ENCODE assay signal across 18 cellular contexts in the genomic region with DNA sequence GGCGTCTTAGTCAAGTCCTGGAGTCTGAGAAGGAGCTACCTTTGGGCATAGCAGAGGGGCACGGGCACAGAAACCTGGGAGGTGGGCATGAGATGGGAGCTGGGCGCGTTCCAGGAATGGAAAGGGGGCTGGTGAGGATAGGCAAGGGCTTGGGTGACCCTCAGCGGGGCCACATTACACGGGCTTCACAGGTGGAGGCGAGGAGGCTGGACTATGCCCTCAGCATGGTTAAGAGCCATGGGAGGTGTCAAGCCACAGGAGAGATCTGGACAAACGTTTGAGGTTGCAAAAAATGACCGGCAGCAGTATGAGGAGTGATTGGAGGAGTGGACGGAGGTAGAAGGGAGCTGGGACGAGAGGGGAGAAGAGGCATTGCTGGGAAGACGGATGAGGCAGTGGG. TPM values are rescaled to one million over a fixed set of nuclear protein-coding genes. Genes with fewer than 3 reads are reported as not detected.
"Had no signal": no experiment of that assay in that cellular context is flagged by ENCODE, and none has a peak within 500 bp of the region (broad histone marks: within the 10 kb centered on the region; RNA-seq: fewer than 3 reads in every experiment).

No MANE protein-coding gene starts in this region.

- H3K27ac Mint-ChIP-seq: activated CD4-positive, alpha-beta T cell treated with anti-CD3 and anti-CD28 coated beads for 36 hours; activated CD8-positive, alpha-beta T cell treated with anti-CD3 and anti-CD28 coated beads for 36 hours; activated naive CD8-positive, alpha-beta T cell treated with anti-CD3 and anti-CD28 coated beads, Interleukin-2, amount 10 ng/mL, durations not matched to agents 7 days and 5 days; activated T-cell treated with anti-CD3 and anti-CD28 coated beads, Interleukin-2, amount 50 U/mL, for 72 hours; stimulated activated naive B cell treated with anti-CD40 and anti-IgM and Interleukin-4, amounts not matched to agents 10 μg/mL and 1 μg/mL and 100 μg/mL, for 72 hours; T-cell had no signal

- H3K4me1 ChIP-seq: breast epithelium had no signal

- H3K36me3 Mint-ChIP-seq: activated naive CD8-positive, alpha-beta T cell treated with anti-CD3 and anti-CD28 coated beads, Interleukin-2, amount 10 ng/mL, durations not matched to agents 7 days and 5 days; stimulated activated naive B cell treated with anti-CD40 and anti-IgM and Interleukin-4, amounts not matched to agents 10 μg/mL and 1 μg/mL and 100 μg/mL, for 72 hours; T-cell had no signal

- H3K4me3 ChIP-seq: breast epithelium, left lung had no signal

- ATAC-seq: activated CD4-positive, alpha-beta T cell treated with anti-CD3 and anti-CD28 coated beads for 36 hours; activated CD8-positive, alpha-beta T cell treated with anti-CD3 and anti-CD28 coated beads for 36 hours; activated T-cell treated with anti-CD3 and anti-CD28 coated beads, Interleukin-2, amount 50 U/mL, for 72 hours; stimulated activated naive B cell treated with anti-CD40 and anti-IgM and Interleukin-4, amounts not matched to agents 10 μg/mL and 1 μg/mL and 100 μg/mL, for 72 hours; T-cell had no signal

- H3K4me1 Mint-ChIP-seq: activated CD4-positive, alpha-beta T cell treated with anti-CD3 and anti-CD28 coated beads for 36 hours; nephron; stimulated activated naive B cell treated with anti-CD40 and anti-IgM and Interleukin-4, amounts not matched to agents 10 μg/mL and 1 μg/mL and 100 μg/mL, for 72 hours; T-cell had no signal

- H3K27ac ChIP-seq: VCaP had no signal

- H3K27me3 ChIP-seq: breast epithelium, left lung had no signal

- H3K27me3 Mint-ChIP-seq: activated CD4-positive, alpha-beta T cell treated with anti-CD3 and anti-CD28 coated beads for 36 hours; activated CD8-positive, alpha-beta T cell treated with anti-CD3 and anti-CD28 coated beads for 36 hours; activated naive CD8-positive, alpha-beta T cell treated with anti-CD3 and anti-CD28 coated beads, Interleukin-2, amount 10 ng/mL, durations not matched to agents 7 days and 5 days; T-cell had no signal

- DNase-seq: activated CD4-positive, alpha-beta T cell treated with anti-CD3 and anti-CD28 coated beads for 36 hours; activated CD8-positive, alpha-beta memory T cell treated with anti-CD3 and anti-CD28 coated beads, Interleukin-2, amount 50 U/mL, for 4 hours; activated CD8-positive, alpha-beta T cell treated with anti-CD3 and anti-CD28 coated beads for 36 hours; activated gamma-delta T cell treated with Interleukin-2 at 50 U/mL for 16 hours; activated naive CD8-positive, alpha-beta T cell treated with anti-CD3 and anti-CD28 coated beads, Interleukin-2, amount 10 ng/mL, durations not matched to agents 7 days and 5 days; activated T-cell treated with anti-CD3 and anti-CD28 coated beads, Interleukin-2, amount 50 U/mL, for 72 hours; aorta; foreskin melanocyte; islet precursor cell; left lung; mesenchymal stem cell; posterior cingulate gyrus; stimulated activated CD4-positive, alpha-beta T cell treated with anti-CD3 and anti-CD28 coated beads, Interleukin-2, amount 100 ng/mL, for 24 hours; stimulated activated naive B cell treated with anti-CD40 and anti-IgM and Interleukin-4, amounts not matched to agents 10 μg/mL and 1 μg/mL and 100 μg/mL, for 72 hours; T-cell had no signal

- H3K4me3 Mint-ChIP-seq: activated CD4-positive, alpha-beta T cell treated with anti-CD3 and anti-CD28 coated beads for 36 hours; activated CD8-positive, alpha-beta T cell treated with anti-CD3 and anti-CD28 coated beads for 36 hours; activated naive CD8-positive, alpha-beta T cell treated with anti-CD3 and anti-CD28 coated beads, Interleukin-2, amount 10 ng/mL, durations not matched to agents 7 days and 5 days; activated T-cell treated with anti-CD3 and anti-CD28 coated beads, Interleukin-2, amount 50 U/mL, for 72 hours; nephron; stimulated activated naive B cell treated with anti-CD40 and anti-IgM and Interleukin-4, amounts not matched to agents 10 μg/mL and 1 μg/mL and 100 μg/mL, for 72 hours; T-cell had no signal

- H3K9me3 Mint-ChIP-seq: activated CD8-positive, alpha-beta T cell treated with anti-CD3 and anti-CD28 coated beads for 36 hours; activated naive CD8-positive, alpha-beta T cell treated with anti-CD3 and anti-CD28 coated beads, Interleukin-2, amount 10 ng/mL, durations not matched to agents 7 days and 5 days; activated T-cell treated with anti-CD3 and anti-CD28 coated beads, Interleukin-2, amount 50 U/mL, for 72 hours; nephron; stimulated activated naive B cell treated with anti-CD40 and anti-IgM and Interleukin-4, amounts not matched to agents 10 μg/mL and 1 μg/mL and 100 μg/mL, for 72 hours; T-cell had no signal

- H3K36me3 ChIP-seq: breast epithelium had no signal

- H3K9me3 ChIP-seq: breast epithelium, left lung had no signal

RNA-seq across cellular contexts. Expression of gene APOC1, which starts 46.8 kb away (rescaled TPM):
- total RNA-seq: activated T-cell treated with anti-CD3 and anti-CD28 coated beads, Interleukin-2, amount 50 U/mL, for 72 hours had no signal

RNA-seq across cellular contexts. Expression of gene BCAM, which starts 58.7 kb away (rescaled TPM):
- total RNA-seq: activated CD4-positive, alpha-beta T cell treated with anti-CD3 and anti-CD28 coated beads for 36 hours; activated CD8-positive, alpha-beta T cell treated with anti-CD3 and anti-CD28 coated beads for 36 hours; activated naive CD8-positive, alpha-beta T cell treated with anti-CD3 and anti-CD28 coated beads, Interleukin-2, amount 10 ng/mL, durations not matched to agents 7 days and 5 days had no signal
